ENCODE assay signal across 1 cellular context in the genomic region with DNA sequence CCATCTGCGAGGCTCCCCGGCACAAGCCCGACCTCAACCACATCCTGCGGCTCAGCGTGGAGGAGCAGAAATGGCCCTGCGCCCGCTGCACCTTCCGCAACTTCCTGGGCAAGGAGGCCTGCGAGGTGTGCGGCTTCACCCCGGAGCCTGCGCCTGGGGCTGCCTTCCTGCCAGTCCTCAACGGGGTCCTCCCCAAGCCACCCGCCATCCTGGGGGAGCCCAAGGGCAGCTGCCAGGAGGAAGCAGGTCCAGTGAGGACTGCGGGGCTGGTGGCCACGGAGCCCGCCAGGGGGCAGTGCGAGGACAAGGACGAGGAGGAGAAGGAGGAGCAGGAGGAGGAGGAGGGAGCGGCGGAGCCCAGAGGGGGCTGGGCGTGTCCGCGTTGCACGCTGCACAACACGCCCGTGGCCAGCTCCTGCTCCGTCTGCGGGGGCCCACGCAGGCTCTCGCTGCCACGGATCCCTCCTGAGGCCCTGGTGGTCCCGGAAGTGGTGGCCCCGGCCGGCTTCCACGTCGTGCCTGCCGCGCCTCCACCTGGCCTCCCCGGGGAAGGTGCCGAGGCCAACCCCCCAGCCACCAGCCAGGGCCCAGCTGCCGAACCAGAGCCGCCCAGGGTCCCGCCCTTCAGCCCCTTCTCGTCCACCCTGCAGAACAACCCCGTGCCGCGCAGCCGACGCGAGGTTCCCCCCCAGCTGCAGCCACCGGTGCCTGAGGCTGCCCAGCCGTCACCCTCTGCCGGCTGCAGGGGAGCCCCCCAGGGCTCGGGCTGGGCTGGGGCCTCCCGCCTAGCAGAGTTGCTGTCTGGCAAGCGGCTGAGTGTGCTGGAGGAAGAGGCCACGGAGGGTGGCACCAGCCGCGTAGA.
TF ChIP-seq lines count a peak whose summit lies in the region.

No MANE protein-coding gene starts in this region.

TF ChIP-seq in GM23338, 12 proteins besides CTCF, POLR2A, EP300 and RAD21 (continued from another document):
- TF ChIP-seq, protein P1, sequence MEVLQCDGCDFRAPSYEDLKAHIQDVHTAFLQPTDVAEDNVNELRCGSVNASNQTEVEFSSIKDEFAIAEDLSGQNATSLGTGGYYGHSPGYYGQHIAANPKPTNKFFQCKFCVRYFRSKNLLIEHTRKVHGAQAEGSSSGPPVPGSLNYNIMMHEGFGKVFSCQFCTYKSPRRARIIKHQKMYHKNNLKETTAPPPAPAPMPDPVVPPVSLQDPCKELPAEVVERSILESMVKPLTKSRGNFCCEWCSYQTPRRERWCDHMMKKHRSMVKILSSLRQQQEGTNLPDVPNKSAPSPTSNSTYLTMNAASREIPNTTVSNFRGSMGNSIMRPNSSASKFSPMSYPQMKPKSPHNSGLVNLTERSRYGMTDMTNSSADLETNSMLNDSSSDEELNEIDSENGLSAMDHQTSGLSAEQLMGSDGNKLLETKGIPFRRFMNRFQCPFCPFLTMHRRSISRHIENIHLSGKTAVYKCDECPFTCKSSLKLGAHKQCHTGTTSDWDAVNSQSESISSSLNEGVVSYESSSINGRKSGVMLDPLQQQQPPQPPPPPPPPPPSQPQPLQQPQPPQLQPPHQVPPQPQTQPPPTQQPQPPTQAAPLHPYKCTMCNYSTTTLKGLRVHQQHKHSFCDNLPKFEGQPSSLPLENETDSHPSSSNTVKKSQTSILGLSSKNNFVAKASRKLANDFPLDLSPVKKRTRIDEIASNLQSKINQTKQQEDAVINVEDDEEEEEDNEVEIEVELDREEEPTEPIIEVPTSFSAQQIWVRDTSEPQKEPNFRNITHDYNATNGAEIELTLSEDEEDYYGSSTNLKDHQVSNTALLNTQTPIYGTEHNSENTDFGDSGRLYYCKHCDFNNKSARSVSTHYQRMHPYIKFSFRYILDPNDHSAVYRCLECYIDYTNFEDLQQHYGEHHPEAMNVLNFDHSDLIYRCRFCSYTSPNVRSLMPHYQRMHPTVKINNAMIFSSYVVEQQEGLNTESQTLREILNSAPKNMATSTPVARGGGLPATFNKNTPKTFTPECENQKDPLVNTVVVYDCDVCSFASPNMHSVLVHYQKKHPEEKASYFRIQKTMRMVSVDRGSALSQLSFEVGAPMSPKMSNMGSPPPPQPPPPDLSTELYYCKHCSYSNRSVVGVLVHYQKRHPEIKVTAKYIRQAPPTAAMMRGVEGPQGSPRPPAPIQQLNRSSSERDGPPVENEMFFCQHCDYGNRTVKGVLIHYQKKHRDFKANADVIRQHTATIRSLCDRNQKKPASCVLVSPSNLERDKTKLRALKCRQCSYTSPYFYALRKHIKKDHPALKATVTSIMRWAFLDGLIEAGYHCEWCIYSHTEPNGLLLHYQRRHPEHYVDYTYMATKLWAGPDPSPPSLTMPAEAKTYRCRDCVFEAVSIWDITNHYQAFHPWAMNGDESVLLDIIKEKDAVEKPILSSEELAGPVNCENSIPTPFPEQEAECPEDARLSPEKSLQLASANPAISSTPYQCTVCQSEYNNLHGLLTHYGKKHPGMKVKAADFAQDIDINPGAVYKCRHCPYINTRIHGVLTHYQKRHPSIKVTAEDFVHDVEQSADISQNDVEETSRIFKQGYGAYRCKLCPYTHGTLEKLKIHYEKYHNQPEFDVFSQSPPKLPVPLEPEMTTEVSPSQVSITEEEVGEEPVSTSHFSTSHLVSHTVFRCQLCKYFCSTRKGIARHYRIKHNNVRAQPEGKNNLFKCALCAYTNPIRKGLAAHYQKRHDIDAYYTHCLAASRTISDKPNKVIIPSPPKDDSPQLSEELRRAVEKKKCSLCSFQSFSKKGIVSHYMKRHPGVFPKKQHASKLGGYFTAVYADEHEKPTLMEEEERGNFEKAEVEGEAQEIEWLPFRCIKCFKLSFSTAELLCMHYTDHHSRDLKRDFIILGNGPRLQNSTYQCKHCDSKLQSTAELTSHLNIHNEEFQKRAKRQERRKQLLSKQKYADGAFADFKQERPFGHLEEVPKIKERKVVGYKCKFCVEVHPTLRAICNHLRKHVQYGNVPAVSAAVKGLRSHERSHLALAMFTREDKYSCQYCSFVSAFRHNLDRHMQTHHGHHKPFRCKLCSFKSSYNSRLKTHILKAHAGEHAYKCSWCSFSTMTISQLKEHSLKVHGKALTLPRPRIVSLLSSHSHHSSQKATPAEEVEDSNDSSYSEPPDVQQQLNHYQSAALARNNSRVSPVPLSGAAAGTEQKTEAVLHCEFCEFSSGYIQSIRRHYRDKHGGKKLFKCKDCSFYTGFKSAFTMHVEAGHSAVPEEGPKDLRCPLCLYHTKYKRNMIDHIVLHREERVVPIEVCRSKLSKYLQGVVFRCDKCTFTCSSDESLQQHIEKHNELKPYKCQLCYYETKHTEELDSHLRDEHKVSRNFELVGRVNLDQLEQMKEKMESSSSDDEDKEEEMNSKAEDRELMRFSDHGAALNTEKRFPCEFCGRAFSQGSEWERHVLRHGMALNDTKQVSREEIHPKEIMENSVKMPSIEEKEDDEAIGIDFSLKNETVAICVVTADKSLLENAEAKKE (CRISPR knock-in tag; IDR thresholded peaks at IDR 0.05) = no peak
- no peak for TF ChIP-seq EZH2phosphoT487 (IDR thresholded peaks at IDR 0.05; ENCODE audit: unreplicated experiment)
- no peak for TF ChIP-seq ETS1 (IDR thresholded peaks at IDR 0.05)
- no peak for TF ChIP-seq JUNB (IDR thresholded peaks at IDR 0.05; ENCODE audit: unreplicated experiment)
- TF ChIP-seq CREB1 (CRISPR knock-in tag; IDR thresholded peaks at IDR 0.05; ENCODE audit: low read depth) = no peak
- TF ChIP-seq EZH2 (IDR thresholded peaks at IDR 0.05; ENCODE audit: low read depth, unreplicated experiment) = no peak
- no peak for TF ChIP-seq NANOG (IDR thresholded peaks at IDR 0.05; ENCODE audit: borderline replicate concordance)
